ENCODE assay signal across 15 cellular contexts in the genomic region with DNA sequence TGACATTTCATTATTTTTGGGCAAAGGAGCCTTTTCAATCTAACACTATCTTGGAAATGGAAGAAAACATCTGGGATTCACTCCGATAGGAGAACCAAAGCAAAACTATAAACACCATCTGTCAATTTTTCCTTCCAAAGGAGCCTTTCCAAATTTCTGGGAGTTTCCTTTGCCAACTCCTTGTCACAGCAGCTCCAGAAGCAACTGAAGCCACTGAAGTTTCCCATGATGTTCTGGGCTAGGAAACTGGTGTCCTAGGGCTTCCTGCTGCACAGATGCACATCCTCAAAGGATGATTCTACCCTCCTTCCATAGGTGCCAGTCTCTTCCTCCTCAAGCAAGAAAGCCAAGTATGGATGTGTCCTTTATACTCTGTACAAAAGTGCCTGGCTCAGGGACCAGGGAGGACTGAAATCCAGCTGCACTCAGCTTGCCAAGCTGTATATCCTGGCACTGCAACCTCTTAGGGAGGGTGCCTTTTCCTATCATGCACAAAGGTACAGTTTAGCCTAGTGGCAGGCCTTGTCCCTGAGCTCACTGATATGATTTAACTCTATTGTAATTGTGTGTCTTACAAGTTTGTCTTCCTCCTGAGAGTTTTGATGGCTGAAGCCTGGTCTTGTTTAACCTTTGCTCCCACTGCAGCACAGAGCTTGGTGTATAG. TPM values are rescaled to one million over a fixed set of nuclear protein-coding genes. Genes with fewer than 3 reads are reported as not detected.
DNase-seq lines count a peak whose midpoint lies in the region; ATAC-seq and TF ChIP-seq lines count a peak whose summit lies in the region.
"Had no signal": no experiment of that assay in that cellular context is flagged by ENCODE, and none has a peak within 500 bp of the region (broad histone marks: within the 10 kb centered on the region; RNA-seq: fewer than 3 reads in every experiment).

No MANE protein-coding gene starts in this region.

- H2AFZ ChIP-seq in SK-N-SH (ENCODE audit: low read depth): no peak overlapping the region
- H2AFZ ChIP-seq in hepatocyte: peak overlapping the region; percentile 35

- 94% methylated on average over 1 of the region's 1 CpG for WGBS in SK-N-SH (ENCODE audit: low lambda C conversion rate)
- 81% methylated on average over 1 of the region's 1 CpG for WGBS in hepatocyte (ENCODE audit: low lambda C conversion rate, missing lambda C conversion rate)

- CTCF ChIA-PET in SK-N-SH (lab: Yijun Ruan, JAX): interaction anchor here (1.2 to 1.8 kb wide), 2 partner anchors 9 to 83 kb away, joined by 4 to 6 read pairs; a partner anchor contains a TSS

- H3K4me2 ChIP-seq in SK-N-SH (no peak overlapping the region), hepatocyte (no peak overlapping the region)
- H3K4me2 ChIP-seq: BLaER1 had no signal

- POLR2A ChIA-PET in SK-N-SH (lab: Yijun Ruan, JAX): interaction anchor here (1.6 kb wide), 1 partner anchor 9 kb away, joined by 9 read pairs; a partner anchor contains a TSS

- H3K27ac ChIP-seq in SK-N-SH (ENCODE audit: low read depth in 2 of 2, low read length in 1 of 2): no peak overlapping the region
- peak overlapping the region; percentile 66 for H3K27ac ChIP-seq in hepatocyte
- no peak overlapping the region for H3K27ac ChIP-seq in WERI-Rb-1
- H3K27ac ChIP-seq: BLaER1, body of pancreas had no signal

- H3K9ac ChIP-seq in SK-N-SH: no peak overlapping the region
- H3K9ac ChIP-seq: BLaER1 had no signal

- TF ChIP-seq CTCF in SK-N-SH (IDR thresholded peaks at IDR 0.05) (no peak), hepatocyte (IDR thresholded peaks at IDR 0.05; ENCODE audit: poor library complexity) (no peak), WERI-Rb-1 (IDR thresholded peaks at IDR 0.05; ENCODE audit: low read depth, low read length) (no peak)

- peaks cover 0 to 4% of the 10 kb centered on the region in 2 experiments; a peak in 1 of 4 replicates for H3K4me1 ChIP-seq in SK-N-SH (ENCODE audit: control insufficient read depth in 1 of 2, insufficient read depth in 2 of 2, low read depth in 1 of 2, low read length in 1 of 2)
- peaks cover 11% of the 10 kb centered on the region for H3K4me1 ChIP-seq in hepatocyte (ENCODE audit: insufficient read depth)
- H3K4me1 ChIP-seq: body of pancreas had no signal

- H3K4me3 ChIP-seq in SK-N-SH (ENCODE audit: low read depth in 2 of 2, low read length in 1 of 2) (no peak overlapping the region), hepatocyte (no peak overlapping the region), WERI-Rb-1 (ENCODE audit: low read depth, low read length) (no peak overlapping the region)
- H3K4me3 ChIP-seq: BLaER1, body of pancreas, K562 had no signal

- H3K27me3 ChIP-seq in SK-N-SH (ENCODE audit: insufficient read depth) (no peaks in the 10 kb centered on the region), hepatocyte (no peaks in the 10 kb centered on the region), WERI-Rb-1 (ENCODE audit: insufficient read depth, low read depth, severe bottlenecking) (no peaks in the 10 kb centered on the region)
- H3K27me3 ChIP-seq: BLaER1, body of pancreas had no signal

- no peaks in the 10 kb centered on the region for H3K36me3 ChIP-seq in SK-N-SH (replicated peaks in 1 of 2; ENCODE audit: control insufficient read depth in 1 of 2, insufficient read depth in 2 of 2, low read length in 1 of 2)
- H3K36me3 ChIP-seq in hepatocyte (replicated peaks; ENCODE audit: insufficient read depth, low read depth): no peaks in the 10 kb centered on the region
- no peaks in the 10 kb centered on the region for H3K36me3 ChIP-seq in WERI-Rb-1
- H3K36me3 ChIP-seq: BLaER1 had no signal

- H3K79me2 ChIP-seq in SK-N-SH (ENCODE audit: insufficient read depth) (no peaks in the 10 kb centered on the region), hepatocyte (no peaks in the 10 kb centered on the region)

- H3K9me3 ChIP-seq in SK-N-SH (no peaks in the 10 kb centered on the region), hepatocyte (ENCODE audit: low read depth) (no peaks in the 10 kb centered on the region), WERI-Rb-1 (ENCODE audit: severe bottlenecking) (no peaks in the 10 kb centered on the region)
- H3K9me3 ChIP-seq: BLaER1, body of pancreas had no signal

- no peak for TF ChIP-seq EP300 in SK-N-SH (IDR thresholded peaks at IDR 0.05; ENCODE audit: borderline replicate concordance in 1 of 2, low read depth in 1 of 2, low read length in 1 of 2)

- DNase-seq in NCI-H1694 treated with DMSO at 0.1 percent for 48 hours (lab: John Stamatoyannopoulos, UW) (peak; percentile 45), SK-N-SH (peak; percentile 37), hepatocyte (ENCODE audit: low spot score) (no peak), superior temporal gyrus (ENCODE audit: extremely low spot score) (peak; percentile 44), WERI-Rb-1 (no peak), NCI-H2196 (lab: John Stamatoyannopoulos, UW; ENCODE audit: unreplicated experiment) (no peak)
- DNase-seq: activated CD4-positive, alpha-beta T cell treated with anti-CD3 and anti-CD28 coated beads for 4 hours; activated naive CD4-positive, alpha-beta T cell treated with anti-CD3 and anti-CD28 coated beads for 36 hours; DMS79 treated with DMSO at 0.1 percent for 48 hours; NCI-H1092 treated with DMSO at 0.1 percent for 48 hours; NCI-H524 treated with DMSO at 0.1 percent for 48 hours had no signal

- no peak for ATAC-seq in GM21619 (IDR thresholded peaks at IDR 0.05; ENCODE audit: unreplicated experiment)
- ATAC-seq: body of pancreas, K562 had no signal

- H3F3A ChIP-seq in SK-N-SH (replicated peaks; ENCODE audit: insufficient read depth): no peaks in the 10 kb centered on the region

- no peak for TF ChIP-seq RAD21 in SK-N-SH (IDR thresholded peaks at IDR 0.05; ENCODE audit: low read length)

- H4K20me1 ChIP-seq in SK-N-SH (ENCODE audit: insufficient read depth): no peaks in the 10 kb centered on the region
- H4K20me1 ChIP-seq in hepatocyte (ENCODE audit: insufficient read depth, poor library complexity, severe bottlenecking): no peaks in the 10 kb centered on the region
- H4K20me1 ChIP-seq: BLaER1 had no signal

- H3K9me2 ChIP-seq in SK-N-SH (no peaks in the 10 kb centered on the region), hepatocyte (replicated peaks; ENCODE audit: insufficient read depth) (no peaks in the 10 kb centered on the region)

TF ChIP-seq in SK-N-SH, 30 proteins besides CTCF, POLR2A, EP300 and RAD21 (continues in another document):
- TF ChIP-seq, protein P1, sequence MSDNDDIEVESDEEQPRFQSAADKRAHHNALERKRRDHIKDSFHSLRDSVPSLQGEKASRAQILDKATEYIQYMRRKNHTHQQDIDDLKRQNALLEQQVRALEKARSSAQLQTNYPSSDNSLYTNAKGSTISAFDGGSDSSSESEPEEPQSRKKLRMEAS (IDR thresholded peaks at IDR 0.05; ENCODE audit: low read depth): no peak
- no peak for TF ChIP-seq CHD2 (IDR thresholded peaks at IDR 0.05; ENCODE audit: low read length, partially characterized antibody)
- TF ChIP-seq, protein P2, sequence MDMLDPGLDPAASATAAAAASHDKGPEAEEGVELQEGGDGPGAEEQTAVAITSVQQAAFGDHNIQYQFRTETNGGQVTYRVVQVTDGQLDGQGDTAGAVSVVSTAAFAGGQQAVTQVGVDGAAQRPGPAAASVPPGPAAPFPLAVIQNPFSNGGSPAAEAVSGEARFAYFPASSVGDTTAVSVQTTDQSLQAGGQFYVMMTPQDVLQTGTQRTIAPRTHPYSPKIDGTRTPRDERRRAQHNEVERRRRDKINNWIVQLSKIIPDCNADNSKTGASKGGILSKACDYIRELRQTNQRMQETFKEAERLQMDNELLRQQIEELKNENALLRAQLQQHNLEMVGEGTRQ (IDR thresholded peaks at IDR 0.05; ENCODE audit: borderline replicate concordance, low read depth, low read length): no peak
- TF ChIP-seq FOSL2 (IDR thresholded peaks at IDR 0.05; ENCODE audit: borderline replicate concordance, low read depth): no peak
- no peak for TF ChIP-seq GABPA (IDR thresholded peaks at IDR 0.05; ENCODE audit: low read depth)
- TF ChIP-seq ELF1 (IDR thresholded peaks at IDR 0.05): no peak
- TF ChIP-seq, protein P3, sequence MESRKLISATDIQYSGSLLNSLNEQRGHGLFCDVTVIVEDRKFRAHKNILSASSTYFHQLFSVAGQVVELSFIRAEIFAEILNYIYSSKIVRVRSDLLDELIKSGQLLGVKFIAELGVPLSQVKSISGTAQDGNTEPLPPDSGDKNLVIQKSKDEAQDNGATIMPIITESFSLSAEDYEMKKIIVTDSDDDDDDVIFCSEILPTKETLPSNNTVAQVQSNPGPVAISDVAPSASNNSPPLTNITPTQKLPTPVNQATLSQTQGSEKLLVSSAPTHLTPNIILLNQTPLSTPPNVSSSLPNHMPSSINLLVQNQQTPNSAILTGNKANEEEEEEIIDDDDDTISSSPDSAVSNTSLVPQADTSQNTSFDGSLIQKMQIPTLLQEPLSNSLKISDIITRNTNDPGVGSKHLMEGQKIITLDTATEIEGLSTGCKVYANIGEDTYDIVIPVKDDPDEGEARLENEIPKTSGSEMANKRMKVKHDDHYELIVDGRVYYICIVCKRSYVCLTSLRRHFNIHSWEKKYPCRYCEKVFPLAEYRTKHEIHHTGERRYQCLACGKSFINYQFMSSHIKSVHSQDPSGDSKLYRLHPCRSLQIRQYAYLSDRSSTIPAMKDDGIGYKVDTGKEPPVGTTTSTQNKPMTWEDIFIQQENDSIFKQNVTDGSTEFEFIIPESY (IDR thresholded peaks at IDR 0.05; ENCODE audit: borderline replicate concordance, low read depth): no peak
- TF ChIP-seq RXRA (IDR thresholded peaks at IDR 0.05; ENCODE audit: borderline replicate concordance, low read depth): no peak
- no peak for TF ChIP-seq TEAD4 (IDR thresholded peaks at IDR 0.05; ENCODE audit: borderline replicate concordance, insufficient read depth)
- TF ChIP-seq TAF1 (IDR thresholded peaks at IDR 0.05; ENCODE audit: borderline replicate concordance, low read depth, low read length): no peak
- no peak for TF ChIP-seq MXI1 (IDR thresholded peaks at IDR 0.05; ENCODE audit: low read depth, low read length)
- no peak for TF ChIP-seq GATA2 (CRISPR knock-in tag; IDR thresholded peaks at IDR 0.05)
- TF ChIP-seq YY1 (IDR thresholded peaks at IDR 0.05; ENCODE audit: low read depth): no peak

RNA-seq across cellular contexts. Expression of a gene that starts 8.5 kb away (rescaled TPM):
- polyA plus RNA-seq in SK-N-SH (2012; rRNA removed) (26.3 and 31.7 TPM in 2 replicates), hepatocyte (43.2 and 49.7 TPM in 2 replicates)
- 26.4 and 28.2 TPM in 2 replicates for polyA plus RNA-seq in SK-N-SH (2012; cell fraction: cytosol; rRNA removed)
- polyA plus RNA-seq in SK-N-SH (2012; cell fraction: nucleus; rRNA removed): 17.9 and 23.6 TPM in 2 replicates
- 38.0 and 49.6 TPM in 2 replicates for total RNA-seq in hepatocyte

RNA-seq across cellular contexts. Expression of a gene that starts 43.9 kb away (rescaled TPM):
- polyA plus RNA-seq in SK-N-SH (2012; rRNA removed) (20.8 and 25.7 TPM in 2 replicates), hepatocyte (23.9 and 28.6 TPM in 2 replicates)
- polyA plus RNA-seq in SK-N-SH (2012; cell fraction: cytosol; rRNA removed): 18.5 and 24.9 TPM in 2 replicates
- polyA plus RNA-seq in SK-N-SH (2012; cell fraction: nucleus; rRNA removed): 8.1 and 19.7 TPM in 2 replicates
- total RNA-seq in hepatocyte: 34.8 and 43.3 TPM in 2 replicates

Comparison
In these comparisons a context has a peak if more than half of its experiments do, and no peak if none do; other contexts are left out.
1. DNase-seq: peak in NCI-H1694 treated with DMSO at 0.1 percent for 48 hours (single experiment), SK-N-SH (single experiment) and superior temporal gyrus (single experiment); none in hepatocyte (single experiment), WERI-Rb-1 (single experiment) and NCI-H2196 (single experiment).